ENCODE assay signal across 21 cellular contexts in genomic region chr18:7559709-7560319, GRCh38.
"Had no signal": no experiment of that assay in that cellular context is flagged by ENCODE, and none has a peak within 500 bp of the region (broad histone marks: within the 10 kb centered on the region; RNA-seq: fewer than 3 reads in every experiment).

No MANE protein-coding gene starts in this region.

- H3K4me3 ChIP-seq: lung, neural progenitor cell, psoas muscle, stomach, thoracic aorta had no signal

- H3K27me3 ChIP-seq: foreskin keratinocyte, stomach had no signal

- ATAC-seq: effector memory CD8-positive, alpha-beta T cell; foreskin keratinocyte; natural killer cell treated with Interleukin-12 subunit alpha and Interleukin-12 subunit beta and Interleukin-15 and Interleukin-18, amount 100 ng/mL, for 72 hours; psoas muscle had no signal

- H2AFZ ChIP-seq: neural progenitor cell had no signal

- H3K4me2 ChIP-seq: neural progenitor cell had no signal

- H3K4me1 ChIP-seq: foreskin keratinocyte, psoas muscle had no signal

- H3K9me3 ChIP-seq: psoas muscle, stomach, thoracic aorta had no signal

- H3K36me3 ChIP-seq: neural progenitor cell, stomach, thoracic aorta had no signal

- H3K9ac ChIP-seq: neural progenitor cell had no signal

- H3K27ac ChIP-seq: foreskin keratinocyte, neural progenitor cell, psoas muscle, stomach, thoracic aorta had no signal

- DNase-seq: cerebellar nuclear complex; effector memory CD8-positive, alpha-beta T cell; erythroblast; foreskin keratinocyte; hippocampal formation; kidney glomerular epithelial cell; mesenchymal stem cell; midbrain; occipital lobe; psoas muscle; retina; small intestine; stimulated activated CD4-positive, alpha-beta T cell treated with anti-CD3 and anti-CD28 coated beads, Interleukin-12 subunit alpha, Interleukin-12 subunit beta, amount 100 ng/mL, for 4 hours; stimulated activated naive CD4-positive, alpha-beta T cell; stomach; substantia nigra; trophoblast cell had no signal
